1 cellular context compared by ENCODE assay signal in the genomic region with DNA sequence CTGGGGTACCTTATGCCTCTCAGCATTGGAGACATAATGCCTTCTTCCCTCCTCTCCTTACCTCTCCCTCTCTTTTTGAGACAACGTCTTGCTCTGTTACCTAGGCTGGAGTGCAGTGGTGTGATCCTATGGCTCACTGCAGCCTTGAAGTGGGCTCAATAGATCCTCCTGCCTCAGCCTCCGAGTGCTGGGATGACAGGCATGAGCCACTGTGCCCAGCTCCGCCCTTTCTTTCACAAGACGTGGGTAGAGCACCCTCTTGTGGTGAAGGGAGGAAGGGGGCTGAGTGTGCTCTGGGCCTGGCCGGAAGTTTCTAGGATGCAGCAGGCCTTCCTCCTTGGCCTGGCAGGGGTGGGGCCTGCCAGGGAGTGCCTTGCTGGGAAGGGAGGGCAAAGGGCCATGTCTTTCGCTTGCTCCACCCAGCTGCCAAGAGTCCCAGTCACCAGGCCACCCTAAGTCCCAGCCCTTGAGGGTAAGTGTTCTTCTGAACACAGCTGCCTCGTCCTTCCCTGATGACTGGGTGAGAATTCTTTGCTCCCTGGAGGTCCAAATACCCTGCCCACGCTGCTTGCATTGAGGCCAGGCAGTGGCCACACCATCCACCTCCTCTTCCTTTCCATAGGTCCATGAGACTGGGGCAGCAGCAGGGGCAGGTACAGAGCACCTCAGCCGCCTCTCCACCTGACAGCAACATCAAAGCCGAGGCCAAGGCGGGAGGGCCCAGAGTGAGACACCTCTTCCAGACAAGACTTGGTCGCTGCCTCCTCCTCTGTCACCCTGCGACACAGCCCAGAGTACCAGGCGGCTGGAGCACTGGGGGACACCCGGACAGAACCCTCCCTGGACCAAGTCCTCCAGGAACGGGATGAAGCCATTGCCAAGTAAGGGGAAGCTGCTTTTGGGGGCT.
TF ChIP-seq lines count a peak whose summit lies in the region.

No MANE protein-coding gene starts in this region.

TF ChIP-seq in K562, 482 proteins besides CTCF, POLR2A, EP300 and RAD21 (continued from another document and continues in another):
- no peak for TF ChIP-seq ZBTB49 (CRISPR knock-in tag; IDR thresholded peaks at IDR 0.05; ENCODE audit: borderline replicate concordance)
- TF ChIP-seq MCM7 (IDR thresholded peaks at IDR 0.05): no peak
- no peak for TF ChIP-seq ZBTB11 (CRISPR knock-in tag; IDR thresholded peaks at IDR 0.05)
- TF ChIP-seq YY1 (IDR thresholded peaks at IDR 0.05; ENCODE audit: borderline replicate concordance in 1 of 3, control insufficient read depth in 1 of 3, extremely low read depth in 1 of 3, insufficient read depth in 3 of 3, insufficient read length in 1 of 3, insufficient replicate concordance in 2 of 3, low read depth in 1 of 3, low read length in 2 of 3): no peak
- TF ChIP-seq NCOA6 (IDR thresholded peaks at IDR 0.05): no peak
- no peak for TF ChIP-seq NR2C2 (CRISPR knock-in tag; IDR thresholded peaks at IDR 0.05)
- no peak for TF ChIP-seq NR2C2 (tag; IDR thresholded peaks at IDR 0.05)
- no peak for TF ChIP-seq MAFK (IDR thresholded peaks at IDR 0.05; ENCODE audit: low read length)
- no peak for TF ChIP-seq POLR2H (tag; IDR thresholded peaks at IDR 0.05; ENCODE audit: low read depth)
- no peak for TF ChIP-seq TRIM28 (IDR thresholded peaks at IDR 0.05)
- TF ChIP-seq TAF1 (IDR thresholded peaks at IDR 0.05; ENCODE audit: control insufficient read depth, extremely low read depth, insufficient read depth, low read length, severe bottlenecking): no peak
- TF ChIP-seq ZZZ3 (IDR thresholded peaks at IDR 0.05): no peak
- peak; percentile 64 to 87 for TF ChIP-seq MAZ (CRISPR knock-in tag; conservative IDR thresholded peaks at IDR 0.05 in 1 of 2, IDR thresholded peaks at IDR 0.05 in 1 of 2)
- no peak for TF ChIP-seq ZNF239 (CRISPR knock-in tag; IDR thresholded peaks at IDR 0.05)
- no peak for TF ChIP-seq ZNF318 (IDR thresholded peaks at IDR 0.05; ENCODE audit: borderline replicate concordance in 1 of 2, low read depth in 1 of 2)
- TF ChIP-seq HMGN3 (IDR thresholded peaks at IDR 0.05; ENCODE audit: borderline replicate concordance, extremely low read depth, insufficient read length, low read depth, low read length): no peak
- 0 out of 2 replicates have a peak, but pooled peaks have one; percentile 21 for TF ChIP-seq ZNF175 (CRISPR knock-in tag; IDR thresholded peaks at IDR 0.05; ENCODE audit: low read depth)
- TF ChIP-seq, protein P1, sequence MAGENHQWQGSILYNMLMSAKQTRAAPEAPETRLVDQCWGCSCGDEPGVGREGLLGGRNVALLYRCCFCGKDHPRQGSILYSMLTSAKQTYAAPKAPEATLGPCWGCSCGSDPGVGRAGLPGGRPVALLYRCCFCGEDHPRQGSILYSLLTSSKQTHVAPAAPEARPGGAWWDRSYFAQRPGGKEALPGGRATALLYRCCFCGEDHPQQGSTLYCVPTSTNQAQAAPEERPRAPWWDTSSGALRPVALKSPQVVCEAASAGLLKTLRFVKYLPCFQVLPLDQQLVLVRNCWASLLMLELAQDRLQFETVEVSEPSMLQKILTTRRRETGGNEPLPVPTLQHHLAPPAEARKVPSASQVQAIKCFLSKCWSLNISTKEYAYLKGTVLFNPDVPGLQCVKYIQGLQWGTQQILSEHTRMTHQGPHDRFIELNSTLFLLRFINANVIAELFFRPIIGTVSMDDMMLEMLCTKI (IDR thresholded peaks at IDR 0.05; ENCODE audit: partially characterized antibody): no peak
- peak; percentile 92; the same call in 1 of the 2 replicates for TF ChIP-seq XRCC5 (IDR thresholded peaks at IDR 0.05; ENCODE audit: low read depth, low read length)
- TF ChIP-seq ZNF512 (tag; IDR thresholded peaks at IDR 0.05): no peak
- TF ChIP-seq, protein P2, sequence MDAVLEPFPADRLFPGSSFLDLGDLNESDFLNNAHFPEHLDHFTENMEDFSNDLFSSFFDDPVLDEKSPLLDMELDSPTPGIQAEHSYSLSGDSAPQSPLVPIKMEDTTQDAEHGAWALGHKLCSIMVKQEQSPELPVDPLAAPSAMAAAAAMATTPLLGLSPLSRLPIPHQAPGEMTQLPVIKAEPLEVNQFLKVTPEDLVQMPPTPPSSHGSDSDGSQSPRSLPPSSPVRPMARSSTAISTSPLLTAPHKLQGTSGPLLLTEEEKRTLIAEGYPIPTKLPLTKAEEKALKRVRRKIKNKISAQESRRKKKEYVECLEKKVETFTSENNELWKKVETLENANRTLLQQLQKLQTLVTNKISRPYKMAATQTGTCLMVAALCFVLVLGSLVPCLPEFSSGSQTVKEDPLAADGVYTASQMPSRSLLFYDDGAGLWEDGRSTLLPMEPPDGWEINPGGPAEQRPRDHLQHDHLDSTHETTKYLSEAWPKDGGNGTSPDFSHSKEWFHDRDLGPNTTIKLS (IDR thresholded peaks at IDR 0.05; ENCODE audit: borderline replicate concordance, low read depth): no peak
- TF ChIP-seq, protein P3, sequence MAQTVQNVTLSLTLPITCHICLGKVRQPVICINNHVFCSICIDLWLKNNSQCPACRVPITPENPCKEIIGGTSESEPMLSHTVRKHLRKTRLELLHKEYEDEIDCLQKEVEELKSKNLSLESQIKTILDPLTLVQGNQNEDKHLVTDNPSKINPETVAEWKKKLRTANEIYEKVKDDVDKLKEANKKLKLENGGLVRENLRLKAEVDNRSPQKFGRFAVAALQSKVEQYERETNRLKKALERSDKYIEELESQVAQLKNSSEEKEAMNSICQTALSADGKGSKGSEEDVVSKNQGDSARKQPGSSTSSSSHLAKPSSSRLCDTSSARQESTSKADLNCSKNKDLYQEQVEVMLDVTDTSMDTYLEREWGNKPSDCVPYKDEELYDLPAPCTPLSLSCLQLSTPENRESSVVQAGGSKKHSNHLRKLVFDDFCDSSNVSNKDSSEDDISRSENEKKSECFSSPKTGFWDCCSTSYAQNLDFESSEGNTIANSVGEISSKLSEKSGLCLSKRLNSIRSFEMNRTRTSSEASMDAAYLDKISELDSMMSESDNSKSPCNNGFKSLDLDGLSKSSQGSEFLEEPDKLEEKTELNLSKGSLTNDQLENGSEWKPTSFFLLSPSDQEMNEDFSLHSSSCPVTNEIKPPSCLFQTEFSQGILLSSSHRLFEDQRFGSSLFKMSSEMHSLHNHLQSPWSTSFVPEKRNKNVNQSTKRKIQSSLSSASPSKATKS (CRISPR knock-in tag; IDR thresholded peaks at IDR 0.05): no peak
- TF ChIP-seq GABPB1 (CRISPR knock-in tag; IDR thresholded peaks at IDR 0.05): peak; percentile 79
